26 cellular contexts compared by ENCODE assay signal in genomic region chr18:3808985-3809780, GRCh38.
"Had no signal": no experiment of that assay in that cellular context is flagged by ENCODE, and none has a peak within 500 bp of the region (broad histone marks: within the 10 kb centered on the region; RNA-seq: fewer than 3 reads in every experiment).

No MANE protein-coding gene starts in this region.

- H3K36me3 ChIP-seq: neutrophil, upper lobe of left lung, uterus had no signal

- ATAC-seq: esophagus mucosa; mucosa of descending colon; natural killer cell treated with Interleukin-12 subunit alpha and Interleukin-12 subunit beta and Interleukin-15 and Interleukin-18, amount 100 ng/mL, for 72 hours; sciatic nerve; stimulated activated effector memory CD8-positive, alpha-beta T cell treated with anti-CD3 and anti-CD28 coated beads, Interleukin-12 subunit alpha, Interleukin-12 subunit beta, amount 100 ng/mL, for 72 hours; stimulated activated naive CD8-positive, alpha-beta T cell treated with anti-CD3 and anti-CD28 coated beads, Interleukin-15, Interleukin-2, amounts not matched to agents 100 U/mL and 50 U/mL, for 24 hours had no signal

- H3K27ac Mint-ChIP-seq: endodermal cell; memory B cell; mesothelial cell of epicardium; naive B cell; natural killer cell treated with Interleukin-12 subunit alpha and Interleukin-12 subunit beta and Interleukin-15 and Interleukin-18, amount 100 ng/mL, for 72 hours; progenitor cell of endocrine pancreas; stimulated activated effector memory CD8-positive, alpha-beta T cell treated with anti-CD3 and anti-CD28 coated beads, Interleukin-12 subunit alpha, Interleukin-12 subunit beta, amount 100 ng/mL, for 72 hours had no signal

- H3K4me1 Mint-ChIP-seq: endodermal cell; memory B cell; naive B cell; neural crest cell; stimulated activated effector memory CD8-positive, alpha-beta T cell treated with anti-CD3 and anti-CD28 coated beads, Interleukin-12 subunit alpha, Interleukin-12 subunit beta, amount 100 ng/mL, for 72 hours had no signal

- H3K9me3 ChIP-seq: mucosa of descending colon, neutrophil, testis, tibial artery, upper lobe of left lung, uterus had no signal

- H3K9ac ChIP-seq: parathyroid adenoma had no signal

- H3K27me3 Mint-ChIP-seq: memory B cell, progenitor cell of endocrine pancreas had no signal

- H2AFZ ChIP-seq: parathyroid adenoma had no signal

- H3K27me3 ChIP-seq: neutrophil, testis, tibial artery, upper lobe of left lung, uterus had no signal

- H3K27ac ChIP-seq: epithelial cell of prostate, neutrophil, parathyroid adenoma, testis, tibial artery, upper lobe of left lung had no signal

- DNase-seq: effector CD8-positive, alpha-beta T cell; endodermal cell; mucosa of descending colon; naive B cell; stimulated activated CD4-positive, alpha-beta T cell treated with anti-CD3 and anti-CD28 coated beads, Interleukin-12 subunit alpha, Interleukin-12 subunit beta, amount 100 ng/mL, for 4 hours; stimulated activated CD4-positive, alpha-beta T cell treated with anti-CD3 and anti-CD28 coated beads, Interleukin-1b, Interleukin-23, amount 100 ng/mL, for 48 hours; stimulated activated CD4-positive, alpha-beta T cell treated with anti-CD3 and anti-CD28 coated beads, Interleukin-4, amount 100 ng/mL, for 24 hours; stimulated activated naive CD8-positive, alpha-beta T cell treated with anti-CD3 and anti-CD28 coated beads, Interleukin-15, Interleukin-2, amounts not matched to agents 100 U/mL and 50 U/mL, for 24 hours; substantia nigra; testis; tibial artery; upper lobe of left lung; uterus had no signal

- H3K4me1 ChIP-seq: parathyroid adenoma, testis, tibial artery, upper lobe of left lung, uterus had no signal

- H3K4me3 ChIP-seq: lung, mucosa of descending colon, smooth muscle cell, testis, tibial artery, upper lobe of left lung, uterus had no signal

- H3K36me3 Mint-ChIP-seq: memory B cell; naive B cell; natural killer cell treated with Interleukin-12 subunit alpha and Interleukin-12 subunit beta and Interleukin-15 and Interleukin-18, amount 100 ng/mL, for 72 hours; stimulated activated effector memory CD8-positive, alpha-beta T cell treated with anti-CD3 and anti-CD28 coated beads, Interleukin-12 subunit alpha, Interleukin-12 subunit beta, amount 100 ng/mL, for 72 hours had no signal

- H3K9me3 Mint-ChIP-seq: endodermal cell; memory B cell; naive B cell; natural killer cell treated with Interleukin-12 subunit alpha and Interleukin-12 subunit beta and Interleukin-15 and Interleukin-18, amount 100 ng/mL, for 72 hours; neural crest cell; stimulated activated effector memory CD8-positive, alpha-beta T cell treated with anti-CD3 and anti-CD28 coated beads, Interleukin-12 subunit alpha, Interleukin-12 subunit beta, amount 100 ng/mL, for 72 hours had no signal

- H3K4me2 ChIP-seq: smooth muscle cell had no signal

- H3K4me3 Mint-ChIP-seq: endodermal cell; memory B cell; mesothelial cell of epicardium; naive B cell; natural killer cell treated with Interleukin-12 subunit alpha and Interleukin-12 subunit beta and Interleukin-15 and Interleukin-18, amount 100 ng/mL, for 72 hours; neural crest cell; stimulated activated effector memory CD8-positive, alpha-beta T cell treated with anti-CD3 and anti-CD28 coated beads, Interleukin-12 subunit alpha, Interleukin-12 subunit beta, amount 100 ng/mL, for 72 hours had no signal
